Comparison of ENCODE assay signal across 8 cellular contexts in genomic region chr2:28566441-28567075, GRCh38.
DNase-seq lines count a peak whose midpoint lies in the region; ATAC-seq and TF ChIP-seq lines count a peak whose summit lies in the region.

No MANE protein-coding gene starts in this region.

- no peaks in the 10 kb centered on the region for H3K9me3 ChIP-seq in liver (ENCODE audit: control insufficient read depth in 4 of 4, low read length in 3 of 4)

- WGBS in liver = 3% methylated on average over 43 of the region's 43 CpGs

- no peak overlapping the region for H3K27ac ChIP-seq in liver (ENCODE audit: low read depth in 1 of 2, low read length in 2 of 2)

- peak overlapping the region in 2 of 3 donors; percentile 60 for H3K4me3 ChIP-seq in liver (ENCODE audit: low read depth in 1 of 3, low read length in 3 of 3)

- peak overlapping the region; percentile 53 to 85 for H3K9ac ChIP-seq in liver (ENCODE audit: low read depth in 1 of 2, low read length in 2 of 2)

- H3K27ac Mint-ChIP-seq in dendritic cell treated with granulocyte-macrophage colony-stimulating factor and Interleukin-4, amounts not matched to agents 40 ng/mL and 50 ng/mL, for 4 days = peak overlapping the region; percentile 90

- intact Hi-C loops in dendritic cell treated with granulocyte-macrophage colony-stimulating factor and Interleukin-4, amounts not matched to agents 40 ng/mL and 50 ng/mL, for 4 days (cut with micrococcal nuclease) = loop anchor here (2.0 to 10.0 kb wide), 3 partner anchors 186 to 328 kb away; partner anchors contain the start of gene WDR43

- TF ChIP-seq CTCF in liver (IDR thresholded peaks at IDR 0.05; ENCODE audit: low read depth, low read length, missing input control) = peak; percentile 100

- H3K9me3 Mint-ChIP-seq in dendritic cell treated with granulocyte-macrophage colony-stimulating factor and Interleukin-4, amounts not matched to agents 40 ng/mL and 50 ng/mL, for 4 days = peaks cover 8% of the 10 kb centered on the region

- H3K36me3 ChIP-seq in liver (ENCODE audit: control insufficient read depth in 4 of 4, insufficient read depth in 3 of 4, low read depth in 1 of 4, low read length in 3 of 4) = no peaks in the 10 kb centered on the region

- no peaks in the 10 kb centered on the region for H3K4me1 Mint-ChIP-seq in dendritic cell treated with granulocyte-macrophage colony-stimulating factor and Interleukin-4, amounts not matched to agents 40 ng/mL and 50 ng/mL, for 4 days (ENCODE audit: low read depth)

- peaks cover 0 to 6% (median 4%) of the 10 kb centered on the region in 4 donors for H3K4me1 ChIP-seq in liver (ENCODE audit: control insufficient read depth in 4 of 4, insufficient read depth in 4 of 4, low read length in 3 of 4)

- H3K27me3 Mint-ChIP-seq in dendritic cell treated with granulocyte-macrophage colony-stimulating factor and Interleukin-4, amounts not matched to agents 40 ng/mL and 50 ng/mL, for 4 days = no peaks in the 10 kb centered on the region

- peak overlapping the region; percentile 88 for H3K4me3 Mint-ChIP-seq in dendritic cell treated with granulocyte-macrophage colony-stimulating factor and Interleukin-4, amounts not matched to agents 40 ng/mL and 50 ng/mL, for 4 days

- H3K36me3 Mint-ChIP-seq in dendritic cell treated with granulocyte-macrophage colony-stimulating factor and Interleukin-4, amounts not matched to agents 40 ng/mL and 50 ng/mL, for 4 days (ENCODE audit: low read depth) = peaks cover 9% of the 10 kb centered on the region

- DNase-seq in C1 segment of cervical spinal cord (lab: John Stamatoyannopoulos, UW) (peak; percentile 3 to 87 (median 74)), NCI-H526 treated with DMSO at 0.1 percent for 48 hours (lab: John Stamatoyannopoulos, UW) (peak; percentile 38)
- DNase-seq in activated CD4-positive, alpha-beta T cell treated with anti-CD3 and anti-CD28 coated beads, Interleukin-2, amount 50 U/mL, for 4 hours = peak; percentile 84 to 86
- DNase-seq in stimulated activated CD4-positive, alpha-beta T cell treated with anti-CD3 and anti-CD28 coated beads, Interleukin-4, amount 100 ng/mL, for 1 hour = peak; percentile 91

- TF ChIP-seq RAD21 in liver (IDR thresholded peaks at IDR 0.05) = peak; percentile 79 to 86

- no peaks in the 10 kb centered on the region for H3K27me3 ChIP-seq in liver (ENCODE audit: control insufficient read depth in 4 of 4, insufficient read depth in 4 of 4, low read length in 3 of 4)

- peak; percentile 95 for ATAC-seq in GM19372 (IDR thresholded peaks at IDR 0.05; ENCODE audit: low read depth, unreplicated experiment)
- ATAC-seq in HG03469 (IDR thresholded peaks at IDR 0.05; ENCODE audit: unreplicated experiment) = peak; percentile 79

TF ChIP-seq in liver, 16 proteins besides CTCF, POLR2A, EP300 and RAD21:
- no peak for TF ChIP-seq SP1 (IDR thresholded peaks at IDR 0.05)
- no peak for TF ChIP-seq FOXA1 (IDR thresholded peaks at IDR 0.05)
- TF ChIP-seq REST (IDR thresholded peaks at IDR 0.05) = no peak
- TF ChIP-seq YY1 (IDR thresholded peaks at IDR 0.05) = no peak
- no peak for TF ChIP-seq TAF1 (conservative IDR thresholded peaks at IDR 0.05)
- TF ChIP-seq HNF4A (conservative IDR thresholded peaks at IDR 0.05) = no peak
- no peak for TF ChIP-seq GABPA (IDR thresholded peaks at IDR 0.05 in 1 of 2, conservative IDR thresholded peaks at IDR 0.05 in 1 of 2)
- TF ChIP-seq RXRA (IDR thresholded peaks at IDR 0.05) = no peak
- no peak for TF ChIP-seq HNF4G (IDR thresholded peaks at IDR 0.05)
- no peak for TF ChIP-seq NR2F2 (IDR thresholded peaks at IDR 0.05)
- TF ChIP-seq, protein P1, sequence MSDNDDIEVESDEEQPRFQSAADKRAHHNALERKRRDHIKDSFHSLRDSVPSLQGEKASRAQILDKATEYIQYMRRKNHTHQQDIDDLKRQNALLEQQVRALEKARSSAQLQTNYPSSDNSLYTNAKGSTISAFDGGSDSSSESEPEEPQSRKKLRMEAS (IDR thresholded peaks at IDR 0.05) = no peak
- no peak for TF ChIP-seq JUND (IDR thresholded peaks at IDR 0.05)
- TF ChIP-seq ZBTB33 (IDR thresholded peaks at IDR 0.05) = no peak
- TF ChIP-seq, protein P2, sequence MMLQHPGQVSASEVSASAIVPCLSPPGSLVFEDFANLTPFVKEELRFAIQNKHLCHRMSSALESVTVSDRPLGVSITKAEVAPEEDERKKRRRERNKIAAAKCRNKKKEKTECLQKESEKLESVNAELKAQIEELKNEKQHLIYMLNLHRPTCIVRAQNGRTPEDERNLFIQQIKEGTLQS (IDR thresholded peaks at IDR 0.05) = no peak
- no peak for TF ChIP-seq FOXA2 (IDR thresholded peaks at IDR 0.05)
- TF ChIP-seq EGR1 (IDR thresholded peaks at IDR 0.05; ENCODE audit: low read depth in 2 of 2) = no peak

Comparison
In these comparisons a context has a peak if more than half of its experiments do, and no peak if none do; other contexts are left out.
1. DNase-seq: peak in every context shown above with its lines; median percentile 91 in stimulated activated CD4-positive, alpha-beta T cell treated with anti-CD3 and anti-CD28 coated beads, Interleukin-4, amount 100 ng/mL, for 1 hour; 85 in activated CD4-positive, alpha-beta T cell treated with anti-CD3 and anti-CD28 coated beads, Interleukin-2, amount 50 U/mL, for 4 hours; 74 in C1 segment of cervical spinal cord; 38 in NCI-H526 treated with DMSO at 0.1 percent for 48 hours.